In genomic region chr21:39406065-39406464, GRCh38 we compare ENCODE assay signal across 33 cellular contexts. TPM values are rescaled to one million over a fixed set of nuclear protein-coding genes. Genes with fewer than 3 reads are reported as not detected.
"Had no signal": no experiment of that assay in that cellular context is flagged by ENCODE, and none has a peak within 500 bp of the region (broad histone marks: within the 10 kb centered on the region; RNA-seq: fewer than 3 reads in every experiment).

No MANE protein-coding gene starts in this region.

- DNase-seq: hypothalamus; immature natural killer cell; kidney; left colon; left lung; lower lobe of right lung; mammary epithelial cell; mesendoderm; naive B cell; natural killer cell; nephron progenitor cell; occipital lobe; psoas muscle; stimulated activated CD4-positive, alpha-beta T cell treated with anti-CD3 and anti-CD28 coated beads, Interleukin-12 subunit alpha, Interleukin-12 subunit beta, amount 100 ng/mL, for 4 hours; stimulated activated CD4-positive, alpha-beta T cell treated with anti-CD3 and anti-CD28 coated beads, Interleukin-15, amount 100 ng/mL, for 24 hours; stimulated activated CD4-positive, alpha-beta T cell treated with anti-CD3 and anti-CD28 coated beads, Interleukin-2, amount 100 ng/mL, for 24 hours; stimulated activated CD4-positive, alpha-beta T cell treated with anti-CD3 and anti-CD28 coated beads, Interleukin-4, amount 100 ng/mL, for 1 hour; stimulated activated naive B cell treated with anti-CD40 and anti-IgM and Interleukin-4, amounts not matched to agents 10 μg/mL and 1 μg/mL and 100 μg/mL, for 72 hours; stimulated activated naive CD8-positive, alpha-beta T cell treated with anti-CD3 and anti-CD28 coated beads, Interleukin-15, Interleukin-2, amounts not matched to agents 100 U/mL and 50 U/mL, for 24 hours; stomach; tibial artery; trophoblast cell; upper lobe of right lung had no signal

- H3K27ac ChIP-seq: left lung, lower lobe of right lung, neural progenitor cell, neutrophil, parathyroid adenoma, psoas muscle, skin epidermis, stomach, thoracic aorta, tibial artery, upper lobe of right lung had no signal

- H2AFZ ChIP-seq: neural progenitor cell, parathyroid adenoma had no signal

- ATAC-seq: left colon; left lung; lower lobe of right lung; natural killer cell; psoas muscle; sciatic nerve; stimulated activated naive B cell treated with anti-CD40 and anti-IgM and Interleukin-4, amounts not matched to agents 10 μg/mL and 1 μg/mL and 100 μg/mL, for 72 hours; stimulated activated naive CD8-positive, alpha-beta T cell treated with anti-CD3 and anti-CD28 coated beads, Interleukin-15, Interleukin-2, amounts not matched to agents 100 U/mL and 50 U/mL, for 24 hours; upper lobe of right lung had no signal

- H3K4me1 Mint-ChIP-seq: immature natural killer cell; mesothelial cell of epicardium; naive B cell; natural killer cell; nephron progenitor cell; neural progenitor cell; stimulated activated naive B cell treated with anti-CD40 and anti-IgM and Interleukin-4, amounts not matched to agents 10 μg/mL and 1 μg/mL and 100 μg/mL, for 72 hours had no signal

- H3K27me3 Mint-ChIP-seq: naive B cell; stimulated activated naive B cell treated with anti-CD40 and anti-IgM and Interleukin-4, amounts not matched to agents 10 μg/mL and 1 μg/mL and 100 μg/mL, for 72 hours had no signal

- H3K4me3 ChIP-seq: left lung, lower lobe of right lung, neural progenitor cell, psoas muscle, skin epidermis, stomach, thoracic aorta, tibial artery, upper lobe of right lung had no signal

- H3K4me1 ChIP-seq: left lung, lower lobe of right lung, neural progenitor cell, parathyroid adenoma, psoas muscle, stomach, tibial artery, upper lobe of right lung had no signal

- H3K4me3 Mint-ChIP-seq: immature natural killer cell; mesothelial cell of epicardium; naive B cell; natural killer cell; nephron progenitor cell; neural progenitor cell; stimulated activated naive B cell treated with anti-CD40 and anti-IgM and Interleukin-4, amounts not matched to agents 10 μg/mL and 1 μg/mL and 100 μg/mL, for 72 hours had no signal

- H3K9me3 ChIP-seq: neutrophil, psoas muscle, thoracic aorta, tibial artery, upper lobe of right lung had no signal

- FAIRE-seq: islet of Langerhans, kidney, urothelium cell line had no signal

- H3K27ac Mint-ChIP-seq: immature natural killer cell; mesothelial cell of epicardium; naive B cell; natural killer cell; nephron progenitor cell; neural progenitor cell; stimulated activated naive B cell treated with anti-CD40 and anti-IgM and Interleukin-4, amounts not matched to agents 10 μg/mL and 1 μg/mL and 100 μg/mL, for 72 hours had no signal

- H3K27me3 ChIP-seq: left lung, neural progenitor cell, neutrophil, stomach, tibial artery, upper lobe of right lung had no signal

- H3K79me2 ChIP-seq: parathyroid adenoma had no signal

- H3K4me2 ChIP-seq: neural progenitor cell had no signal

- H3K9ac ChIP-seq: neural progenitor cell, parathyroid adenoma had no signal

RNA-seq across cellular contexts. Expression of gene LCA5L, which starts 39.5 kb away (rescaled TPM):
- total RNA-seq: mononuclear cell, occipital lobe had no signal
- polyA plus RNA-seq: immature natural killer cell had no signal

RNA-seq across cellular contexts. Expression of gene SH3BGR, which starts 45.7 kb away (rescaled TPM):
- total RNA-seq: mononuclear cell had no signal
